Comparison of ENCODE assay signal across 20 cellular contexts in genomic region chr14:52848626-52849025, GRCh38.
"Had no signal": no experiment of that assay in that cellular context is flagged by ENCODE, and none has a peak within 500 bp of the region (broad histone marks: within the 10 kb centered on the region; RNA-seq: fewer than 3 reads in every experiment).

No MANE protein-coding gene starts in this region.

- H3K27ac Mint-ChIP-seq: activated CD8-positive, alpha-beta T cell treated with anti-CD3 and anti-CD28 coated beads for 36 hours; activated naive CD4-positive, alpha-beta T cell treated with anti-CD3 and anti-CD28 coated beads, Interleukin-2, amount 50 U/mL, for 24 hours; immature natural killer cell; WTC11 had no signal

- H3K4me3 ChIP-seq: adrenal gland, coronary artery, esophagus squamous epithelium, gastrocnemius medialis, heart left ventricle, pancreas, sigmoid colon, thoracic aorta, upper lobe of right lung had no signal

- H3K27me3 ChIP-seq: adrenal gland, esophagus squamous epithelium, gastrocnemius medialis, heart left ventricle, pancreas, sigmoid colon, upper lobe of right lung had no signal

- H3K27me3 Mint-ChIP-seq: activated CD8-positive, alpha-beta T cell treated with anti-CD3 and anti-CD28 coated beads for 36 hours; activated naive CD4-positive, alpha-beta T cell treated with anti-CD3 and anti-CD28 coated beads, Interleukin-2, amount 50 U/mL, for 24 hours had no signal

- H3K4me1 Mint-ChIP-seq: activated naive CD4-positive, alpha-beta T cell treated with anti-CD3 and anti-CD28 coated beads, Interleukin-2, amount 50 U/mL, for 24 hours; immature natural killer cell had no signal

- H3K36me3 ChIP-seq: adrenal gland, esophagus squamous epithelium, gastrocnemius medialis, heart left ventricle, pancreas, sigmoid colon, thoracic aorta, upper lobe of right lung had no signal

- H3K9me3 Mint-ChIP-seq: activated CD8-positive, alpha-beta T cell treated with anti-CD3 and anti-CD28 coated beads for 36 hours; activated naive CD4-positive, alpha-beta T cell treated with anti-CD3 and anti-CD28 coated beads, Interleukin-2, amount 50 U/mL, for 24 hours; activated T-cell treated with anti-CD3 and anti-CD28 coated beads, Interleukin-2, amount 50 U/mL, for 4 hours; immature natural killer cell; WTC11 had no signal

- H3K27ac ChIP-seq: adrenal gland, coronary artery, esophagus squamous epithelium, gastrocnemius medialis, heart left ventricle, pancreas, sigmoid colon, thoracic aorta, upper lobe of right lung had no signal

- H3K36me3 Mint-ChIP-seq: activated naive CD4-positive, alpha-beta T cell treated with anti-CD3 and anti-CD28 coated beads, Interleukin-2, amount 50 U/mL, for 24 hours; immature natural killer cell; WTC11 had no signal

- H3K9me3 ChIP-seq: adrenal gland, esophagus squamous epithelium, gastrocnemius medialis, heart left ventricle, pancreas, sigmoid colon, thoracic aorta, upper lobe of right lung had no signal

- H3K4me3 Mint-ChIP-seq: activated CD8-positive, alpha-beta T cell treated with anti-CD3 and anti-CD28 coated beads for 36 hours; activated naive CD4-positive, alpha-beta T cell treated with anti-CD3 and anti-CD28 coated beads, Interleukin-2, amount 50 U/mL, for 24 hours; activated T-cell treated with anti-CD3 and anti-CD28 coated beads, Interleukin-2, amount 50 U/mL, for 4 hours; immature natural killer cell; neural crest cell; WTC11 had no signal

- ATAC-seq: activated CD8-positive, alpha-beta T cell treated with anti-CD3 and anti-CD28 coated beads for 36 hours; activated T-cell treated with anti-CD3 and anti-CD28 coated beads, Interleukin-2, amount 50 U/mL, for 4 hours; gastrocnemius medialis; heart left ventricle; pancreas; upper lobe of right lung; WTC11 had no signal

- DNase-seq: activated CD4-positive, alpha-beta T cell treated with anti-CD3 and anti-CD28 coated beads for 48 hours; activated CD8-positive, alpha-beta T cell treated with anti-CD3 and anti-CD28 coated beads for 36 hours; activated effector memory CD4-positive, alpha-beta T cell treated with anti-CD3 and anti-CD28 coated beads, Interleukin-2, amount 50 U/mL, for 16 hours; activated T-cell treated with anti-CD3 and anti-CD28 coated beads, Interleukin-2, amount 50 U/mL, for 4 hours; adrenal gland; esophagus squamous epithelium; gastrocnemius medialis; heart left ventricle; immature natural killer cell; pancreas; sigmoid colon; stimulated activated CD4-positive, alpha-beta T cell treated with anti-CD3 and anti-CD28 coated beads, Interleukin-12 subunit alpha, Interleukin-12 subunit beta, amount 100 ng/mL, for 4 hours; stimulated activated CD4-positive, alpha-beta T cell treated with anti-CD3 and anti-CD28 coated beads, Interleukin-2, amount 100 ng/mL, for 24 hours; T-helper 2 cell; upper lobe of right lung had no signal
